ENCODE assay signal across 15 cellular contexts in the genomic region with DNA sequence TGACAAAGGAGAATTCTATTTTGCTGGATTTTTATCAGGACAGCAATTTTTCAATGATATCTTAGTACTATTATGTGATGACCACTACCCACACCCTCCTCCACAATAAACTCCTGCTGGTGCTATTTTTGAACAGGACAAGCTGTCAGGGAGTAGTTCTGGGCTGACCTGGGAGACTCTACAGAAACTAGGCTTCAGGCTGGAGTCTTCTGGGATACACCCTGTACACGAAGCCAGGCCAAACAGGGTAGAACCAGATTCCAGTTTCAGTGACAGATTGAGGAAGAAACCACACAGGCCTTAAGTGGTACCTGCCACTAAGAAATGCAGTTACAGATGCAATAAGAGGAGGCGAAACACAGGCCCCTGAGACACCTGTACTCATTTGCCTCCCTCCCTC. TPM values are rescaled to one million over a fixed set of nuclear protein-coding genes. Genes with fewer than 3 reads are reported as not detected.
DNase-seq lines count a peak whose midpoint lies in the region; ATAC-seq and TF ChIP-seq lines count a peak whose summit lies in the region.
"Had no signal": no experiment of that assay in that cellular context is flagged by ENCODE, and none has a peak within 500 bp of the region (broad histone marks: within the 10 kb centered on the region; RNA-seq: fewer than 3 reads in every experiment).

No MANE protein-coding gene starts in this region.

- H3K27ac Mint-ChIP-seq in mesothelial cell of epicardium, result peak overlapping the region; percentile 72
- H3K27ac Mint-ChIP-seq: CD4-positive, alpha-beta T cell had no signal

- no peak overlapping the region for H3K4me3 ChIP-seq in heart left ventricle
- H3K4me3 ChIP-seq: A549, GM23248 had no signal

- intact Hi-C loops in heart left ventricle (cut with DNase I), result no loop called here
- intact Hi-C loops in cardiac septum (cut with DNase I), result no loop called here

- no peaks in the 10 kb centered on the region for H3K27me3 ChIP-seq in heart left ventricle

- TF ChIP-seq POLR2A in heart left ventricle (IDR thresholded peaks at IDR 0.05), result no peak

- peaks cover 0 to 4% (median 0%) of the 10 kb centered on the region in 9 donors for H3K36me3 ChIP-seq in heart left ventricle

- H3K4me1 ChIP-seq in heart left ventricle, result peaks cover 0 to 7% (median 0%) of the 10 kb centered on the region in 12 donors
- H3K4me1 ChIP-seq: A549 had no signal

- H3K27me3 Mint-ChIP-seq in mesothelial cell of epicardium (ENCODE audit: low read depth), result no peaks in the 10 kb centered on the region
- H3K27me3 Mint-ChIP-seq: CD4-positive, alpha-beta T cell had no signal

- no peak overlapping the region for H3K4me3 Mint-ChIP-seq in mesothelial cell of epicardium
- H3K4me3 Mint-ChIP-seq: CD4-positive, alpha-beta T cell had no signal

- H3K4me1 Mint-ChIP-seq in mesothelial cell of epicardium, result peaks cover 7% of the 10 kb centered on the region

- H3K9me3 ChIP-seq in heart left ventricle, result no peaks in the 10 kb centered on the region
- H3K9me3 ChIP-seq: A549, Caco-2 had no signal

- H3K9me3 Mint-ChIP-seq in mesothelial cell of epicardium, result peaks cover 4% of the 10 kb centered on the region
- H3K9me3 Mint-ChIP-seq: CD4-positive, alpha-beta T cell had no signal

- peak; percentile 67 to 83 (median 74) for ATAC-seq in heart left ventricle
- ATAC-seq: A549 had no signal

- no peak for TF ChIP-seq CTCF in heart left ventricle (IDR thresholded peaks at IDR 0.05)
- no peak for TF ChIP-seq CTCF in mesothelial cell of epicardium (IDR thresholded peaks at IDR 0.05; ENCODE audit: unreplicated experiment)

- H3K27ac ChIP-seq in heart left ventricle, result no peak overlapping the region
- H3K27ac ChIP-seq: 22Rv1, A549, C4-2B, GM23248 had no signal

- peaks cover 12% of the 10 kb centered on the region for H3K36me3 Mint-ChIP-seq in mesothelial cell of epicardium

- DNase-seq in NCI-H2171 treated with DMSO at 0.1 percent for 48 hours (lab: John Stamatoyannopoulos, UW) (peak; percentile 34), NCI-H2171 (lab: John Stamatoyannopoulos, UW) (no peak), heart left ventricle (no peak), cardiac septum (ENCODE audit: low spot score) (no peak), mesothelial cell of epicardium (ENCODE audit: low spot score in 2 of 2, unreplicated experiment in 2 of 2) (no peak)
- no peak for DNase-seq in stimulated activated CD4-positive, alpha-beta T cell treated with anti-CD3 and anti-CD28 coated beads, Interleukin-15, amount 100 ng/mL, for 24 hours
- no peak for DNase-seq in activated T-cell treated with anti-CD3 and anti-CD28 coated beads, Interleukin-2, amount 50 U/mL, for 1 hour
- DNase-seq: AML-193; Caco-2; CD4-positive, alpha-beta T cell; GM23248; HCEC 1CT had no signal

- WGBS in heart left ventricle, 4 donors, result 65 to 68% (median 67%) methylated on average over 2 of the region's 2 CpGs

RNA-seq across cellular contexts. Expression of a gene that starts 12.8 kb away (rescaled TPM):
- total RNA-seq in heart left ventricle, result 10 to 100 TPM in 6 of 9 donors, 1 to 10 TPM in 3; 6.5 to 15.4 (median 11.6) TPM
- polyA plus RNA-seq in heart left ventricle, result 1 to 10 TPM; 6.8 to 8.6 TPM
- 9.7 TPM for total RNA-seq in cardiac septum
- total RNA-seq in mesothelial cell of epicardium, result 11.0 to 13.6 TPM (median 11.8 TPM) in 3 replicates
- total RNA-seq: GM23248 had no signal
- polyA plus RNA-seq: GM23248 had no signal
